In genomic region chr6:157491571-157492232, GRCh38 we compare ENCODE assay signal across 23 cellular contexts.
"Had no signal": no experiment of that assay in that cellular context is flagged by ENCODE, and none has a peak within 500 bp of the region (broad histone marks: within the 10 kb centered on the region; RNA-seq: fewer than 3 reads in every experiment).

No MANE protein-coding gene starts in this region.

- H3K27ac ChIP-seq: epithelial cell of prostate, esophagus squamous epithelium, foreskin keratinocyte, hepatocyte, psoas muscle, spleen, stomach, thoracic aorta, transverse colon had no signal

- H3K27ac Mint-ChIP-seq: natural killer cell treated with Interleukin-12 subunit alpha and Interleukin-12 subunit beta and Interleukin-15 and Interleukin-18, amount 100 ng/mL, for 72 hours had no signal

- H3K9me3 Mint-ChIP-seq: natural killer cell treated with Interleukin-12 subunit alpha and Interleukin-12 subunit beta and Interleukin-15 and Interleukin-18, amount 100 ng/mL, for 72 hours had no signal

- DNase-seq: effector memory CD4-positive, alpha-beta T cell; esophagus squamous epithelium; foreskin keratinocyte; head of caudate nucleus; left colon; left ventricle myocardium superior; mesenchymal stem cell; midbrain; occipital lobe; psoas muscle; spleen; stimulated activated CD4-positive, alpha-beta T cell treated with anti-CD3 and anti-CD28 coated beads, Interleukin-2, amount 100 ng/mL, for 24 hours; stimulated activated CD4-positive, alpha-beta T cell treated with anti-CD3 and anti-CD28 coated beads, Interleukin-4, amount 100 ng/mL, for 4 hours; stimulated activated naive CD4-positive, alpha-beta T cell; stomach; substantia nigra; transverse colon had no signal

- H3K36me3 ChIP-seq: esophagus squamous epithelium, spleen, stomach, thoracic aorta, transverse colon had no signal

- H3K4me3 ChIP-seq: esophagus squamous epithelium, hepatocyte, lung, psoas muscle, spleen, stomach, thoracic aorta, transverse colon had no signal

- H3K36me3 Mint-ChIP-seq: natural killer cell treated with Interleukin-12 subunit alpha and Interleukin-12 subunit beta and Interleukin-15 and Interleukin-18, amount 100 ng/mL, for 72 hours had no signal

- H3K4me3 Mint-ChIP-seq: natural killer cell treated with Interleukin-12 subunit alpha and Interleukin-12 subunit beta and Interleukin-15 and Interleukin-18, amount 100 ng/mL, for 72 hours had no signal

- H3K27me3 ChIP-seq: foreskin keratinocyte, hepatocyte, spleen, stomach, transverse colon had no signal

- ATAC-seq: foreskin keratinocyte; left colon; left ventricle myocardium superior; natural killer cell treated with Interleukin-12 subunit alpha and Interleukin-12 subunit beta and Interleukin-15 and Interleukin-18, amount 100 ng/mL, for 72 hours; psoas muscle; sciatic nerve had no signal

- H3K9me3 ChIP-seq: esophagus squamous epithelium, psoas muscle, stomach, thoracic aorta, transverse colon had no signal
